Comparison of ENCODE assay signal across 11 cellular contexts in the genomic region with DNA sequence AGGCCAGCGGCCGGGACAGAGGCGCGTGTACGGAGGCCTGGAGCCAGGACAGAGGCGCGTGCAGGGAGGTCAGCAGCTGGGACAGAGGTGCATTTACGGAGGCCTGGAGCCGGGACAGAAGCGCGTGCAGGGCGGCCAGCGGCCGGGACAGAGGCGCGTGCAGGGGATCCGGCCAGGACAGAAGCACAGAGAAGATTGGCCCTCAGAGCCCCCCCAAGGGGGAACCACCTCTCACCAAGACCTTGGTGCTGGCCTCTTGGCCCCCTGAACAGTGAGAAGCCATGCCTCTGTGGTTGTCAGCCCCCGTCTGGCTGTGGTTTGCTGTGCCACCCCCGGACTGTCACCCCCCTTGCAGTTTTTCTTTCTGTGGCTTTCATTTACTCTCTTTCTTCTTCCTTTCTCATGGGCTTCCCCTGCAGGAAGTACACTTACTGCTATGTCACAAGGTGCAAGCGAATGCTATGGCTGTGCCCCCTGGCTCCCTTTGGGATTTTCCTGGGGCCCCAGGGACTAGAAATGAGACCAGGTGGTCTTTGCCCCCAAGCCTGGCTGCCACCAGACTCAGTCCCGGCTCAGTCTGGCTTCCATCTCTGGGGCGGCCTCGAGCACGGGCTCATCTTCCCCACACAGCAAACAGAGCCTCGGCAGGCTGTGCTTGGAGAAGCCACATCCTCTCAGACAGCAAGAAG. TPM values are rescaled to one million over a fixed set of nuclear protein-coding genes. Genes with fewer than 3 reads are reported as not detected.
A peak's percentile ranks its signal among the peaks of the same experiment; 100 is the strongest.
DNase-seq lines count a peak whose midpoint lies in the region; ATAC-seq lines count a peak whose summit lies in the region.
"Had no signal": no experiment of that assay in that cellular context is flagged by ENCODE, and none has a peak within 500 bp of the region (broad histone marks: within the 10 kb centered on the region; RNA-seq: fewer than 3 reads in every experiment).

No MANE protein-coding gene starts in this region.

- peaks cover 8% of the 10 kb centered on the region for H3K27me3 Mint-ChIP-seq in activated CD4-positive, alpha-beta T cell treated with anti-CD3 and anti-CD28 coated beads, Interleukin-2, amount 10 ng/mL, durations not matched to agents 7 days and 5 days
- peaks cover 38% of the 10 kb centered on the region for H3K27me3 Mint-ChIP-seq in stimulated activated naive CD8-positive, alpha-beta T cell treated with anti-CD3 and anti-CD28 coated beads, Interleukin-15, amount 100 ng/mL, for 72 hours

- peak overlapping the region; percentile 21 for H3K27ac Mint-ChIP-seq in activated CD4-positive, alpha-beta T cell treated with anti-CD3 and anti-CD28 coated beads, Interleukin-2, amount 10 ng/mL, durations not matched to agents 7 days and 5 days
- H3K27ac Mint-ChIP-seq in stimulated activated naive CD8-positive, alpha-beta T cell treated with anti-CD3 and anti-CD28 coated beads, Interleukin-15, amount 100 ng/mL, for 72 hours = no peak overlapping the region

- no peaks in the 10 kb centered on the region for H3K36me3 ChIP-seq in effector memory CD4-positive, alpha-beta T cell (ENCODE audit: control insufficient read depth, insufficient read depth, low read length)
- H3K36me3 ChIP-seq: ascending aorta, esophagus squamous epithelium had no signal

- POLR2A ChIA-PET in activated CD4-positive, alpha-beta T cell treated with anti-CD3 and anti-CD28 coated beads, Interleukin-2, amount 10 ng/mL, durations not matched to agents 7 days and 5 days (lab: Charles Lee) = no interaction called here

- peaks cover 4% of the 10 kb centered on the region for H3K27me3 ChIP-seq in effector memory CD4-positive, alpha-beta T cell (replicated peaks; ENCODE audit: control insufficient read depth, insufficient read depth, low read length, poor library complexity, severe bottlenecking)
- H3K27me3 ChIP-seq: ascending aorta had no signal

- no peaks in the 10 kb centered on the region for H3K36me3 Mint-ChIP-seq in activated CD4-positive, alpha-beta T cell treated with anti-CD3 and anti-CD28 coated beads, Interleukin-2, amount 10 ng/mL, durations not matched to agents 7 days and 5 days (ENCODE audit: low read depth)

- peak overlapping the region; percentile 14 for H3K4me3 ChIP-seq in effector memory CD4-positive, alpha-beta T cell (ENCODE audit: insufficient read depth, low read depth, low read length, poor library complexity, severe bottlenecking)
- H3K4me3 ChIP-seq: ascending aorta, esophagus squamous epithelium had no signal

- H3K9me3 Mint-ChIP-seq in activated CD4-positive, alpha-beta T cell treated with anti-CD3 and anti-CD28 coated beads, Interleukin-2, amount 10 ng/mL, durations not matched to agents 7 days and 5 days = no peaks in the 10 kb centered on the region
- H3K9me3 Mint-ChIP-seq in stimulated activated naive CD8-positive, alpha-beta T cell treated with anti-CD3 and anti-CD28 coated beads, Interleukin-15, amount 100 ng/mL, for 72 hours = no peaks in the 10 kb centered on the region

- peak overlapping the region; percentile 20 for H3K27ac ChIP-seq in effector memory CD4-positive, alpha-beta T cell (ENCODE audit: insufficient read depth, low read length, poor library complexity, severe bottlenecking)
- H3K27ac ChIP-seq: ascending aorta, esophagus squamous epithelium, parathyroid adenoma had no signal

- ATAC-seq in stimulated activated naive CD8-positive, alpha-beta T cell treated with anti-CD3 and anti-CD28 coated beads, Interleukin-15, amount 100 ng/mL, for 72 hours = peak; percentile 74
- no peak for ATAC-seq in GM18502 (IDR thresholded peaks at IDR 0.05; ENCODE audit: poor library complexity, unreplicated experiment)

- no peak overlapping the region for H3K4me3 Mint-ChIP-seq in activated CD4-positive, alpha-beta T cell treated with anti-CD3 and anti-CD28 coated beads, Interleukin-2, amount 10 ng/mL, durations not matched to agents 7 days and 5 days
- peak overlapping the region; percentile 62 to 67 for H3K4me3 Mint-ChIP-seq in stimulated activated naive CD8-positive, alpha-beta T cell treated with anti-CD3 and anti-CD28 coated beads, Interleukin-15, amount 100 ng/mL, for 72 hours

- H3K4me1 ChIP-seq in effector memory CD4-positive, alpha-beta T cell (ENCODE audit: control insufficient read depth, insufficient read depth, low read length, poor library complexity, severe bottlenecking) = peaks cover 8% of the 10 kb centered on the region
- H3K4me1 ChIP-seq: ascending aorta, esophagus squamous epithelium had no signal

- H3K9me3 ChIP-seq in effector memory CD4-positive, alpha-beta T cell (ENCODE audit: control insufficient read depth, low read length) = no peaks in the 10 kb centered on the region
- H3K9me3 ChIP-seq: ascending aorta, esophagus squamous epithelium had no signal

- CTCF ChIA-PET in activated CD4-positive, alpha-beta T cell treated with anti-CD3 and anti-CD28 coated beads, Interleukin-2, amount 10 ng/mL, durations not matched to agents 7 days and 5 days (lab: Charles Lee) = no interaction called here

- peaks cover 10% of the 10 kb centered on the region for H3K4me1 Mint-ChIP-seq in activated CD4-positive, alpha-beta T cell treated with anti-CD3 and anti-CD28 coated beads, Interleukin-2, amount 10 ng/mL, durations not matched to agents 7 days and 5 days
- peaks cover 39% of the 10 kb centered on the region for H3K4me1 Mint-ChIP-seq in stimulated activated naive CD8-positive, alpha-beta T cell treated with anti-CD3 and anti-CD28 coated beads, Interleukin-15, amount 100 ng/mL, for 72 hours

- DNase-seq in activated CD4-positive, alpha-beta T cell treated with anti-CD3 and anti-CD28 coated beads, Interleukin-2, amount 10 ng/mL, durations not matched to agents 7 days and 5 days = peak; percentile 29
- DNase-seq in activated CD4-positive, alpha-beta T cell treated with anti-CD3 and anti-CD28 coated beads for 1 hour = no peak
- peak; percentile 15 for DNase-seq in activated CD4-positive, alpha-beta T cell treated with anti-CD3 and anti-CD28 coated beads, Interleukin-2, amount 50 U/mL, for 1 hour
- DNase-seq in effector memory CD4-positive, alpha-beta T cell = peak in 1 of 3 donors; percentile 6
- DNase-seq in stimulated activated naive CD8-positive, alpha-beta T cell treated with anti-CD3 and anti-CD28 coated beads, Interleukin-15, amount 100 ng/mL, for 72 hours = peak; percentile 39 to 40
- DNase-seq in medulla oblongata (ENCODE audit: extremely low spot score) (no peak), SK-N-DZ (ENCODE audit: low spot score) (no peak)
- DNase-seq: esophagus squamous epithelium had no signal

RNA-seq across cellular contexts. Expression of a gene that starts 41.1 kb away (rescaled TPM):
- total RNA-seq in activated CD4-positive, alpha-beta T cell treated with anti-CD3 and anti-CD28 coated beads, Interleukin-2, amount 10 ng/mL, durations not matched to agents 7 days and 5 days = 10 to 100 TPM; 69.3 to 71.2 TPM
- polyA plus RNA-seq in SK-N-DZ (2014; cell fraction: cytosol; rRNA removed) = 59.3 and 60.9 TPM in 2 replicates
- 47.2 and 56.0 TPM in 2 replicates for polyA plus RNA-seq in SK-N-DZ (2014; cell fraction: nucleus; rRNA removed)

Comparison
In these comparisons a context has a peak if more than half of its experiments do, and no peak if none do; other contexts are left out.
1. DNase-seq: peak in activated CD4-positive, alpha-beta T cell treated with anti-CD3 and anti-CD28 coated beads, Interleukin-2, amount 10 ng/mL, durations not matched to agents 7 days and 5 days (single experiment), activated CD4-positive, alpha-beta T cell treated with anti-CD3 and anti-CD28 coated beads, Interleukin-2, amount 50 U/mL, for 1 hour (single experiment) and stimulated activated naive CD8-positive, alpha-beta T cell treated with anti-CD3 and anti-CD28 coated beads, Interleukin-15, amount 100 ng/mL, for 72 hours (2 of 2); none in activated CD4-positive, alpha-beta T cell treated with anti-CD3 and anti-CD28 coated beads for 1 hour (single experiment), medulla oblongata (single experiment) and SK-N-DZ (single experiment).